Comparison of ENCODE assay signal across 2 cellular contexts in genomic region chr6:15490242-15491100, GRCh38.
TF ChIP-seq lines count a peak whose summit lies in the region.

No MANE protein-coding gene starts in this region.

TF ChIP-seq in IMR-90, 13 proteins besides CTCF, POLR2A, EP300 and RAD21:
- TF ChIP-seq, protein P1, sequence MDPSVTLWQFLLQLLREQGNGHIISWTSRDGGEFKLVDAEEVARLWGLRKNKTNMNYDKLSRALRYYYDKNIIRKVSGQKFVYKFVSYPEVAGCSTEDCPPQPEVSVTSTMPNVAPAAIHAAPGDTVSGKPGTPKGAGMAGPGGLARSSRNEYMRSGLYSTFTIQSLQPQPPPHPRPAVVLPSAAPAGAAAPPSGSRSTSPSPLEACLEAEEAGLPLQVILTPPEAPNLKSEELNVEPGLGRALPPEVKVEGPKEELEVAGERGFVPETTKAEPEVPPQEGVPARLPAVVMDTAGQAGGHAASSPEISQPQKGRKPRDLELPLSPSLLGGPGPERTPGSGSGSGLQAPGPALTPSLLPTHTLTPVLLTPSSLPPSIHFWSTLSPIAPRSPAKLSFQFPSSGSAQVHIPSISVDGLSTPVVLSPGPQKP (IDR thresholded peaks at IDR 0.05; ENCODE audit: borderline replicate concordance, low read depth, low read length): no peak
- TF ChIP-seq RCOR1 (IDR thresholded peaks at IDR 0.05; ENCODE audit: insufficient replicate concordance, low read length) (no peak), MAZ (IDR thresholded peaks at IDR 0.05; ENCODE audit: borderline replicate concordance, low read depth, low read length) (no peak)

TF ChIP-seq in K562, 482 proteins besides CTCF, POLR2A, EP300 and RAD21:
- no peak for TF ChIP-seq SIN3A (IDR thresholded peaks at IDR 0.05; ENCODE audit: borderline replicate concordance in 2 of 2, control insufficient read depth in 1 of 2, low read depth in 2 of 2, low read length in 2 of 2)
- TF ChIP-seq RAD51 (IDR thresholded peaks at IDR 0.05; ENCODE audit: borderline replicate concordance, low read depth): no peak
- TF ChIP-seq ZBED1 (IDR thresholded peaks at IDR 0.05): no peak
- TF ChIP-seq SRF (CRISPR knock-in tag; IDR thresholded peaks at IDR 0.05): no peak
- TF ChIP-seq NCOA2 (IDR thresholded peaks at IDR 0.05; ENCODE audit: partially characterized antibody in 2 of 2): no peak
- no peak for TF ChIP-seq ZNF408 (CRISPR knock-in tag; IDR thresholded peaks at IDR 0.05; ENCODE audit: low read depth)
- TF ChIP-seq, protein P2, sequence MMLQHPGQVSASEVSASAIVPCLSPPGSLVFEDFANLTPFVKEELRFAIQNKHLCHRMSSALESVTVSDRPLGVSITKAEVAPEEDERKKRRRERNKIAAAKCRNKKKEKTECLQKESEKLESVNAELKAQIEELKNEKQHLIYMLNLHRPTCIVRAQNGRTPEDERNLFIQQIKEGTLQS (IDR thresholded peaks at IDR 0.05): no peak
- TF ChIP-seq, protein P2 (CRISPR knock-in tag; conservative IDR thresholded peaks at IDR 0.05): no peak
- TF ChIP-seq, protein P3, sequence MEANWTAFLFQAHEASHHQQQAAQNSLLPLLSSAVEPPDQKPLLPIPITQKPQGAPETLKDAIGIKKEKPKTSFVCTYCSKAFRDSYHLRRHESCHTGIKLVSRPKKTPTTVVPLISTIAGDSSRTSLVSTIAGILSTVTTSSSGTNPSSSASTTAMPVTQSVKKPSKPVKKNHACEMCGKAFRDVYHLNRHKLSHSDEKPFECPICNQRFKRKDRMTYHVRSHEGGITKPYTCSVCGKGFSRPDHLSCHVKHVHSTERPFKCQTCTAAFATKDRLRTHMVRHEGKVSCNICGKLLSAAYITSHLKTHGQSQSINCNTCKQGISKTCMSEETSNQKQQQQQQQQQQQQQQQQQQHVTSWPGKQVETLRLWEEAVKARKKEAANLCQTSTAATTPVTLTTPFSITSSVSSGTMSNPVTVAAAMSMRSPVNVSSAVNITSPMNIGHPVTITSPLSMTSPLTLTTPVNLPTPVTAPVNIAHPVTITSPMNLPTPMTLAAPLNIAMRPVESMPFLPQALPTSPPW (CRISPR knock-in tag; IDR thresholded peaks at IDR 0.05): no peak
- TF ChIP-seq THRB (CRISPR knock-in tag; conservative IDR thresholded peaks at IDR 0.05): no peak
- TF ChIP-seq SREBF2 (CRISPR knock-in tag; IDR thresholded peaks at IDR 0.05): no peak
- no peak for TF ChIP-seq SP1 (CRISPR knock-in tag; IDR thresholded peaks at IDR 0.05)
- TF ChIP-seq, protein P4, sequence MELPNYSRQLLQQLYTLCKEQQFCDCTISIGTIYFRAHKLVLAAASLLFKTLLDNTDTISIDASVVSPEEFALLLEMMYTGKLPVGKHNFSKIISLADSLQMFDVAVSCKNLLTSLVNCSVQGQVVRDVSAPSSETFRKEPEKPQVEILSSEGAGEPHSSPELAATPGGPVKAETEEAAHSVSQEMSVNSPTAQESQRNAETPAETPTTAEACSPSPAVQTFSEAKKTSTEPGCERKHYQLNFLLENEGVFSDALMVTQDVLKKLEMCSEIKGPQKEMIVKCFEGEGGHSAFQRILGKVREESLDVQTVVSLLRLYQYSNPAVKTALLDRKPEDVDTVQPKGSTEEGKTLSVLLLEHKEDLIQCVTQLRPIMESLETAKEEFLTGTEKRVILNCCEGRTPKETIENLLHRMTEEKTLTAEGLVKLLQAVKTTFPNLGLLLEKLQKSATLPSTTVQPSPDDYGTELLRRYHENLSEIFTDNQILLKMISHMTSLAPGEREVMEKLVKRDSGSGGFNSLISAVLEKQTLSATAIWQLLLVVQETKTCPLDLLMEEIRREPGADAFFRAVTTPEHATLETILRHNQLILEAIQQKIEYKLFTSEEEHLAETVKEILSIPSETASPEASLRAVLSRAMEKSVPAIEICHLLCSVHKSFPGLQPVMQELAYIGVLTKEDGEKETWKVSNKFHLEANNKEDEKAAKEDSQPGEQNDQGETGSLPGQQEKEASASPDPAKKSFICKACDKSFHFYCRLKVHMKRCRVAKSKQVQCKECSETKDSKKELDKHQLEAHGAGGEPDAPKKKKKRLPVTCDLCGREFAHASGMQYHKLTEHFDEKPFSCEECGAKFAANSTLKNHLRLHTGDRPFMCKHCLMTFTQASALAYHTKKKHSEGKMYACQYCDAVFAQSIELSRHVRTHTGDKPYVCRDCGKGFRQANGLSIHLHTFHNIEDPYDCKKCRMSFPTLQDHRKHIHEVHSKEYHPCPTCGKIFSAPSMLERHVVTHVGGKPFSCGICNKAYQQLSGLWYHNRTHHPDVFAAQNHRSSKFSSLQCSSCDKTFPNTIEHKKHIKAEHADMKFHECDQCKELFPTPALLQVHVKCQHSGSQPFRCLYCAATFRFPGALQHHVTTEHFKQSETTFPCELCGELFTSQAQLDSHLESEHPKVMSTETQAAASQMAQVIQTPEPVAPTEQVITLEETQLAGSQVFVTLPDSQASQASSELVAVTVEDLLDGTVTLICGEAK (IDR thresholded peaks at IDR 0.05): no peak
- TF ChIP-seq, protein P4 (CRISPR knock-in tag; IDR thresholded peaks at IDR 0.05): no peak
- TF ChIP-seq GATAD2B (IDR thresholded peaks at IDR 0.05; ENCODE audit: borderline replicate concordance): no peak
